Comparison of ENCODE assay signal across 8 cellular contexts in genomic region chr6:105994522-105995402, GRCh38.
DNase-seq lines count a peak whose midpoint lies in the region; ATAC-seq and TF ChIP-seq lines count a peak whose summit lies in the region.

No MANE protein-coding gene starts in this region.

- H3K27me3 ChIP-seq in KMS-11 (ENCODE audit: insufficient read depth, low read depth) (no peaks in the 10 kb centered on the region), kidney epithelial cell (ENCODE audit: control insufficient read depth, insufficient read depth, low read length) (peaks cover 3% of the 10 kb centered on the region)

- DNase-seq in EH (ENCODE audit: low read depth) = peak; percentile 86
- DNase-seq in WTC11 (ENCODE audit: low spot score) = peak; percentile 65
- peak; percentile 56 for DNase-seq in cerebellar cortex (ENCODE audit: low spot score)
- DNase-seq in kidney epithelial cell (ENCODE audit: low read depth) = no peak
- DNase-seq in stimulated activated CD4-positive, alpha-beta T cell treated with anti-CD3 and anti-CD28 coated beads, Interleukin-2, amount 100 ng/mL, for 24 hours = peak; percentile 57 to 66
- no peak for DNase-seq in NCI-H1930 (lab: John Stamatoyannopoulos, UW)

- peaks cover 40% of the 10 kb centered on the region for H3K4me1 Mint-ChIP-seq in WTC11

- ATAC-seq in WTC11 (peak; percentile 11), GM19455 (IDR thresholded peaks at IDR 0.05; ENCODE audit: unreplicated experiment) (no peak)

- TF ChIP-seq CTCF in KMS-11 (conservative IDR thresholded peaks at IDR 0.05; ENCODE audit: low read depth, low read length) = no peak
- TF ChIP-seq CTCF in WTC11 (IDR thresholded peaks at IDR 0.05) = no peak
- no peak for TF ChIP-seq CTCF in kidney epithelial cell (IDR thresholded peaks at IDR 0.05; ENCODE audit: insufficient read depth, low read length, poor library complexity, severe bottlenecking)

- H3K36me3 ChIP-seq in KMS-11 (ENCODE audit: insufficient read depth) (no peaks in the 10 kb centered on the region), kidney epithelial cell (ENCODE audit: control insufficient read depth, insufficient read depth, low read length) (no peaks in the 10 kb centered on the region)

- POLR2A ChIA-PET in WTC11 (lab: Charles Lee) = no interaction called here

- peak overlapping the region; percentile 66 for H3K4me2 ChIP-seq in KMS-11

- H3K9ac ChIP-seq in KMS-11 = peak overlapping the region; percentile 98

- H3K4me3 ChIP-seq in KMS-11 (IDR thresholded peaks at IDR 0.05; ENCODE audit: insufficient read depth, low read depth, low read length) = no peak overlapping the region
- H3K4me3 ChIP-seq in kidney epithelial cell (ENCODE audit: low read depth, low read length) = peak overlapping the region; percentile 59

- no peaks in the 10 kb centered on the region for H4K20me1 ChIP-seq in KMS-11 (ENCODE audit: insufficient read depth)

- peak overlapping the region; percentile 99 for H3K27ac ChIP-seq in KMS-11

- H3K4me3 Mint-ChIP-seq in WTC11 = peak overlapping the region; percentile 84

- no peaks in the 10 kb centered on the region for H3K9me3 Mint-ChIP-seq in WTC11

- H3K27ac Mint-ChIP-seq in WTC11 = no peak overlapping the region

- peaks cover 97% of the 10 kb centered on the region for H3K27me3 Mint-ChIP-seq in WTC11 (ENCODE audit: low read depth)

- H2AFZ ChIP-seq in KMS-11 (ENCODE audit: low read depth) = no peak overlapping the region

- peaks cover 72% of the 10 kb centered on the region for H3K79me2 ChIP-seq in KMS-11 (ENCODE audit: insufficient read depth, low read depth)

- CTCF ChIA-PET in WTC11 (lab: Charles Lee) = interaction anchor here (1.1 to 4.7 kb wide), 3 partner anchors 78 to 92 kb away, joined by 3 to 26 read pairs (median 9); partner anchors contain the start of gene PRDM1

- no peaks in the 10 kb centered on the region for H3K36me3 Mint-ChIP-seq in WTC11

- H3K4me1 ChIP-seq in KMS-11 (ENCODE audit: low read depth, poor library complexity, severe bottlenecking) = peaks cover 17% of the 10 kb centered on the region

TF ChIP-seq in WTC11, 78 proteins besides CTCF, POLR2A, EP300 and RAD21 (continues in another document):
- TF ChIP-seq NFYB (CRISPR knock-in tag; conservative IDR thresholded peaks at IDR 0.05; ENCODE audit: low read depth) = no peak
- TF ChIP-seq FOXP1 (CRISPR knock-in tag; IDR thresholded peaks at IDR 0.05; ENCODE audit: borderline replicate concordance) = no peak
- TF ChIP-seq SMAD4 (CRISPR knock-in tag; IDR thresholded peaks at IDR 0.05) = no peak
- no peak for TF ChIP-seq ZNF671 (CRISPR knock-in tag; IDR thresholded peaks at IDR 0.05)
- no peak for TF ChIP-seq EMX1 (CRISPR knock-in tag; IDR thresholded peaks at IDR 0.05)
- TF ChIP-seq ATF3 (CRISPR knock-in tag; conservative IDR thresholded peaks at IDR 0.05) = no peak
- no peak for TF ChIP-seq PRRX2 (CRISPR knock-in tag; IDR thresholded peaks at IDR 0.05)
- no peak for TF ChIP-seq MAX (CRISPR knock-in tag; IDR thresholded peaks at IDR 0.05)
- no peak for TF ChIP-seq NR1H2 (CRISPR knock-in tag; IDR thresholded peaks at IDR 0.05)
- TF ChIP-seq JUN (CRISPR knock-in tag; IDR thresholded peaks at IDR 0.05) = no peak
- TF ChIP-seq CDX4 (CRISPR knock-in tag; IDR thresholded peaks at IDR 0.05; ENCODE audit: borderline replicate concordance) = no peak
- peak; percentile 26; the same call in 1 of the 2 replicates for TF ChIP-seq USF1 (CRISPR knock-in tag; IDR thresholded peaks at IDR 0.05)
- TF ChIP-seq PRDM15 (CRISPR knock-in tag; IDR thresholded peaks at IDR 0.05) = peak; percentile 60; the same call in 1 of the 2 replicates
- TF ChIP-seq ZNF263 (CRISPR knock-in tag; IDR thresholded peaks at IDR 0.05; ENCODE audit: low read depth) = no peak
- TF ChIP-seq NR2C2 (CRISPR knock-in tag; IDR thresholded peaks at IDR 0.05) = no peak
- TF ChIP-seq ATF2 (CRISPR knock-in tag; IDR thresholded peaks at IDR 0.05; ENCODE audit: borderline replicate concordance, low read depth) = no peak
- no peak for TF ChIP-seq GRHL2 (CRISPR knock-in tag; IDR thresholded peaks at IDR 0.05; ENCODE audit: insufficient replicate concordance, severe bottlenecking)
- TF ChIP-seq IRF1 (CRISPR knock-in tag; IDR thresholded peaks at IDR 0.05) = no peak
- no peak for TF ChIP-seq ZSCAN18 (CRISPR knock-in tag; IDR thresholded peaks at IDR 0.05)

Comparison
In these comparisons a context has a peak if more than half of its experiments do, and no peak if none do; other contexts are left out.
1. DNase-seq: peak in EH (single experiment), WTC11 (single experiment), cerebellar cortex (single experiment) and stimulated activated CD4-positive, alpha-beta T cell treated with anti-CD3 and anti-CD28 coated beads, Interleukin-2, amount 100 ng/mL, for 24 hours (2 of 2); none in kidney epithelial cell (single experiment) and NCI-H1930 (0 of 2).